Comparison of ENCODE assay signal across 23 cellular contexts in genomic region chr1:2789164-2789985, GRCh38. TPM values are rescaled to one million over a fixed set of nuclear protein-coding genes. Genes with fewer than 3 reads are reported as not detected.
DNase-seq lines count a peak whose midpoint lies in the region; ATAC-seq and TF ChIP-seq lines count a peak whose summit lies in the region.
"Had no signal": no experiment of that assay in that cellular context is flagged by ENCODE, and none has a peak within 500 bp of the region (broad histone marks: within the 10 kb centered on the region; RNA-seq: fewer than 3 reads in every experiment).

No MANE protein-coding gene starts in this region.

- intact Hi-C loops in CD14-positive monocyte (cut with micrococcal nuclease), result no loop called here
- intact Hi-C loops in CD4-positive, alpha-beta memory T cell (cut with micrococcal nuclease), result no loop called here

- peaks cover 14 to 42% (median 30%) of the 10 kb centered on the region in 7 donors for H3K9me3 Mint-ChIP-seq in CD14-positive monocyte
- peaks cover 34% of the 10 kb centered on the region for H3K9me3 Mint-ChIP-seq in chondrocyte (ENCODE audit: low read depth)
- H3K9me3 Mint-ChIP-seq in natural killer cell treated with Interleukin-12 subunit alpha and Interleukin-12 subunit beta and Interleukin-15 and Interleukin-18, amount 100 ng/mL, for 72 hours, result peaks cover 7% of the 10 kb centered on the region
- H3K9me3 Mint-ChIP-seq in CD4-positive, alpha-beta memory T cell, result peaks cover under 1 to 30% (median 28%) of the 10 kb centered on the region in 8 donors

- ATAC-seq in natural killer cell treated with Interleukin-12 subunit alpha and Interleukin-12 subunit beta and Interleukin-15 and Interleukin-18, amount 100 ng/mL, for 72 hours, result peak in 1 of 2 donors; percentile 54
- ATAC-seq: Panc1; stimulated activated naive B cell treated with anti-CD40 and anti-IgM and Interleukin-4, amounts not matched to agents 10 μg/mL and 1 μg/mL and 100 μg/mL, for 72 hours had no signal

- CTCF ChIA-PET in CD4-positive, alpha-beta memory T cell (lab: Charles Lee; ENCODE audit: partially characterized antibody), result no interaction called here

- H3K27ac Mint-ChIP-seq in CD14-positive monocyte (no peak overlapping the region), chondrocyte (ENCODE audit: unreplicated experiment) (no peak overlapping the region)
- no peak overlapping the region for H3K27ac Mint-ChIP-seq in natural killer cell treated with Interleukin-12 subunit alpha and Interleukin-12 subunit beta and Interleukin-15 and Interleukin-18, amount 100 ng/mL, for 72 hours
- no peak overlapping the region for H3K27ac Mint-ChIP-seq in CD4-positive, alpha-beta memory T cell
- H3K27ac Mint-ChIP-seq: stimulated activated naive B cell treated with anti-CD40 and anti-IgM and Interleukin-4, amounts not matched to agents 10 μg/mL and 1 μg/mL and 100 μg/mL, for 72 hours had no signal

- DNase-seq in activated T-cell treated with anti-CD3 and anti-CD28 coated beads, Interleukin-2, amount 50 U/mL, for 1 hour, result peak; percentile 11
- DNase-seq in activated T-cell treated with anti-CD3 and anti-CD28 coated beads, Interleukin-2, amount 50 U/mL, for 48 hours, result no peak
- DNase-seq in CD14-positive monocyte (ENCODE audit: low spot score), result peak; percentile 4
- DNase-seq in chondrocyte (ENCODE audit: low spot score), result peak; percentile 70
- peak; percentile 49 for DNase-seq in natural killer cell treated with Interleukin-12 subunit alpha and Interleukin-12 subunit beta and Interleukin-15 and Interleukin-18, amount 100 ng/mL, for 72 hours (ENCODE audit: low spot score)
- no peak for DNase-seq in HuH-7.5 (ENCODE audit: low spot score)
- DNase-seq in activated CD4-positive, alpha-beta T cell treated with anti-CD3 and anti-CD28 coated beads, Interleukin-2, amount 50 U/mL, for 1 hour, result no peak
- no peak for DNase-seq in CD4-positive, alpha-beta memory T cell
- DNase-seq: activated CD4-positive, alpha-beta T cell treated with anti-CD3 and anti-CD28 coated beads for 4 hours; GF-D8; Karpas-422; NCI-H1417 treated with DMSO at 0.1 percent for 48 hours; stimulated activated CD4-positive, alpha-beta T cell treated with anti-CD3 and anti-CD28 coated beads, Interleukin-15, amount 100 ng/mL, for 24 hours; stimulated activated naive B cell treated with anti-CD40 and anti-IgM and Interleukin-4, amounts not matched to agents 10 μg/mL and 1 μg/mL and 100 μg/mL, for 72 hours; T1000; transverse colon had no signal

- no peak overlapping the region for H3K27ac ChIP-seq in CD4-positive, alpha-beta memory T cell (ENCODE audit: low read depth, low read length)
- H3K27ac ChIP-seq: adrenal gland, C4-2B, esophagus muscularis mucosa, SK-N-MC, transverse colon had no signal

- H3K27me3 Mint-ChIP-seq in CD14-positive monocyte (ENCODE audit: low read depth in 3 of 3) (peaks cover 31 to 52% (median 39%) of the 10 kb centered on the region in 3 donors), chondrocyte (ENCODE audit: low read depth) (no peaks in the 10 kb centered on the region)
- peaks cover 20 to 34% of the 10 kb centered on the region in 2 donors for H3K27me3 Mint-ChIP-seq in natural killer cell treated with Interleukin-12 subunit alpha and Interleukin-12 subunit beta and Interleukin-15 and Interleukin-18, amount 100 ng/mL, for 72 hours
- H3K27me3 Mint-ChIP-seq in CD4-positive, alpha-beta memory T cell, result peaks cover 32 to 37% of the 10 kb centered on the region in 2 donors

- H3K36me3 ChIP-seq in CD4-positive, alpha-beta memory T cell (ENCODE audit: insufficient read depth, low read length), result no peaks in the 10 kb centered on the region
- H3K36me3 ChIP-seq: adrenal gland, esophagus muscularis mucosa, transverse colon had no signal

- no peaks in the 10 kb centered on the region for H3K9me3 ChIP-seq in CD4-positive, alpha-beta memory T cell (ENCODE audit: control insufficient read depth in 1 of 2, low read length in 2 of 2)
- H3K9me3 ChIP-seq: adrenal gland had no signal

- H3K4me1 Mint-ChIP-seq in CD14-positive monocyte, result peaks cover 8% of the 10 kb centered on the region
- no peaks in the 10 kb centered on the region for H3K4me1 Mint-ChIP-seq in chondrocyte (ENCODE audit: low read depth)
- H3K4me1 Mint-ChIP-seq in natural killer cell treated with Interleukin-12 subunit alpha and Interleukin-12 subunit beta and Interleukin-15 and Interleukin-18, amount 100 ng/mL, for 72 hours (ENCODE audit: low read depth in 2 of 2), result peaks cover 4 to 6% of the 10 kb centered on the region in 2 donors
- peaks cover 0 to 9% (median 3%) of the 10 kb centered on the region in 4 donors for H3K4me1 Mint-ChIP-seq in CD4-positive, alpha-beta memory T cell

- TF ChIP-seq CTCF in CD14-positive monocyte (IDR thresholded peaks at IDR 0.05) (no peak), chondrocyte (IDR thresholded peaks at IDR 0.05) (no peak)

- H3K36me3 Mint-ChIP-seq in CD14-positive monocyte, result no peaks in the 10 kb centered on the region
- H3K36me3 Mint-ChIP-seq in chondrocyte (ENCODE audit: low read depth), result peaks cover 2% of the 10 kb centered on the region
- H3K36me3 Mint-ChIP-seq in natural killer cell treated with Interleukin-12 subunit alpha and Interleukin-12 subunit beta and Interleukin-15 and Interleukin-18, amount 100 ng/mL, for 72 hours, result peaks cover 16% of the 10 kb centered on the region
- peaks cover 0 to 3% of the 10 kb centered on the region in 2 donors for H3K36me3 Mint-ChIP-seq in CD4-positive, alpha-beta memory T cell

- no peak overlapping the region for H3K4me3 ChIP-seq in CD4-positive, alpha-beta memory T cell (ENCODE audit: low read length in 2 of 2)
- H3K4me3 ChIP-seq: adrenal gland, esophagus muscularis mucosa, lung, SK-N-MC, transverse colon had no signal

- H3K4me1 ChIP-seq in CD4-positive, alpha-beta memory T cell (ENCODE audit: insufficient read depth, low read length), result no peaks in the 10 kb centered on the region
- H3K4me1 ChIP-seq: adrenal gland, transverse colon had no signal

- peaks cover 5% of the 10 kb centered on the region for H3K27me3 ChIP-seq in CD4-positive, alpha-beta memory T cell (ENCODE audit: insufficient read depth, low read length)

- H3K4me3 Mint-ChIP-seq in CD14-positive monocyte, result peak overlapping the region; percentile 56 to 81
- H3K4me3 Mint-ChIP-seq in chondrocyte (ENCODE audit: unreplicated experiment), result no peak overlapping the region
- peak overlapping the region; percentile 41 for H3K4me3 Mint-ChIP-seq in natural killer cell treated with Interleukin-12 subunit alpha and Interleukin-12 subunit beta and Interleukin-15 and Interleukin-18, amount 100 ng/mL, for 72 hours
- peak overlapping the region in 3 of 8 donors; percentile 15 to 63 (median 48) for H3K4me3 Mint-ChIP-seq in CD4-positive, alpha-beta memory T cell

- POLR2A ChIA-PET in CD4-positive, alpha-beta memory T cell (lab: Charles Lee; ENCODE audit: partially characterized antibody), result no interaction called here

RNA-seq across cellular contexts. Expression of gene TTC34, which starts 12.1 kb away (rescaled TPM):
- under 1 TPM in 1 of 2 donors, not detected in 1; 0.03 TPM for polyA plus RNA-seq in CD14-positive monocyte
- total RNA-seq in chondrocyte, result 0.60 to 1.8 TPM (median 0.67 TPM) in 3 replicates
- under 1 TPM; 0.40 to 0.56 TPM for total RNA-seq in natural killer cell treated with Interleukin-12 subunit alpha and Interleukin-12 subunit beta and Interleukin-15 and Interleukin-18, amount 100 ng/mL, for 72 hours
- total RNA-seq in CD4-positive, alpha-beta memory T cell, result 1 to 10 TPM; 4.8 to 4.9 TPM
- polyA plus RNA-seq in CD4-positive, alpha-beta memory T cell, result under 1 TPM in 1 of 2 donors, not detected in 1; 0.06 TPM
- total RNA-seq: A172 had no signal

Comparison
In these comparisons a context has a peak if more than half of its experiments do, and no peak if none do; other contexts are left out.
1. DNase-seq: peak in activated T-cell treated with anti-CD3 and anti-CD28 coated beads, Interleukin-2, amount 50 U/mL, for 1 hour (single experiment), CD14-positive monocyte (single experiment), chondrocyte (single experiment) and natural killer cell treated with Interleukin-12 subunit alpha and Interleukin-12 subunit beta and Interleukin-15 and Interleukin-18, amount 100 ng/mL, for 72 hours (single experiment); none in activated T-cell treated with anti-CD3 and anti-CD28 coated beads, Interleukin-2, amount 50 U/mL, for 48 hours (0 of 2), HuH-7.5 (single experiment), activated CD4-positive, alpha-beta T cell treated with anti-CD3 and anti-CD28 coated beads, Interleukin-2, amount 50 U/mL, for 1 hour (single experiment) and CD4-positive, alpha-beta memory T cell (0 of 5).